ENCODE assay signal across 22 cellular contexts in the genomic region with DNA sequence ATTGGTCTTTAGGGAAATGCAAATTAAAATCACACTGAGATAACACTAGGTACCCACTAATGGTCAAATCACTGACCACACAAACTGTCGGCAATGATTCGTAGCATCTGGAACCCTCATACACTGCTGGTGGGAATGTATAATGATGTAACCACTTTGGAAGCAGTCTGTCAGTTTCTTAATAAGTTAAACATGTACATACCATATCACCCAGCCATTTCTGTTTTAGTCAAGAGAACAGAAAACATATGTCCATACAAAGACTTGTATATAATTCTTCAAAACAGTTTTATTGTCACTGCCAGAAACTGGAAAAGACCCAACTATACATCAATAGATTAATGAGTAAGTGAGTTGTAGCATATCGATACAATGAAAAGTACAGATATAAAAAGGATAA.
"Had no signal": no experiment of that assay in that cellular context is flagged by ENCODE, and none has a peak within 500 bp of the region (broad histone marks: within the 10 kb centered on the region; RNA-seq: fewer than 3 reads in every experiment).

No MANE protein-coding gene starts in this region.

- H3K4me3 Mint-ChIP-seq: natural killer cell; stimulated activated effector memory CD8-positive, alpha-beta T cell treated with anti-CD3 and anti-CD28 coated beads, Interleukin-12 subunit alpha, Interleukin-12 subunit beta, amount 100 ng/mL, for 72 hours; stimulated activated naive CD8-positive, alpha-beta T cell treated with anti-CD3 and anti-CD28 coated beads, Interleukin-15, Interleukin-2, amounts not matched to agents 100 ng/mL and 50 ng/mL, for 24 hours had no signal

- H3K27ac Mint-ChIP-seq: natural killer cell; progenitor cell of endocrine pancreas; stimulated activated effector memory CD8-positive, alpha-beta T cell treated with anti-CD3 and anti-CD28 coated beads, Interleukin-12 subunit alpha, Interleukin-12 subunit beta, amount 100 ng/mL, for 72 hours; stimulated activated naive CD8-positive, alpha-beta T cell treated with anti-CD3 and anti-CD28 coated beads, Interleukin-15, Interleukin-2, amounts not matched to agents 100 ng/mL and 50 ng/mL, for 24 hours had no signal

- H3K4me1 Mint-ChIP-seq: natural killer cell; stimulated activated effector memory CD8-positive, alpha-beta T cell treated with anti-CD3 and anti-CD28 coated beads, Interleukin-12 subunit alpha, Interleukin-12 subunit beta, amount 100 ng/mL, for 72 hours had no signal

- H3K36me3 Mint-ChIP-seq: natural killer cell; stimulated activated effector memory CD8-positive, alpha-beta T cell treated with anti-CD3 and anti-CD28 coated beads, Interleukin-12 subunit alpha, Interleukin-12 subunit beta, amount 100 ng/mL, for 72 hours had no signal

- H3K9me3 Mint-ChIP-seq: stimulated activated naive CD8-positive, alpha-beta T cell treated with anti-CD3 and anti-CD28 coated beads, Interleukin-15, Interleukin-2, amounts not matched to agents 100 ng/mL and 50 ng/mL, for 24 hours had no signal

- H3K27me3 ChIP-seq: left lung, ovary, right atrium auricular region, spleen, suprapubic skin, tibial artery, upper lobe of right lung had no signal

- DNase-seq: islet precursor cell; left cardiac atrium; left lung; lower lobe of right lung; mammary epithelial cell; mesenchymal stem cell; natural killer cell; ovary; spleen; stimulated activated CD4-positive, alpha-beta T cell treated with anti-CD3 and anti-CD28 coated beads, Interleukin-4, amount 100 ng/mL, for 24 hours; stimulated activated naive CD4-positive, alpha-beta T cell; tibial artery; trophoblast cell; upper lobe of right lung had no signal

- H3K27me3 Mint-ChIP-seq: progenitor cell of endocrine pancreas; stimulated activated naive CD8-positive, alpha-beta T cell treated with anti-CD3 and anti-CD28 coated beads, Interleukin-15, Interleukin-2, amounts not matched to agents 100 ng/mL and 50 ng/mL, for 24 hours had no signal

- H3K4me1 ChIP-seq: left lung, lower lobe of right lung, right atrium auricular region, spleen, suprapubic skin, tibial artery, upper lobe of right lung had no signal

- ATAC-seq: left cardiac atrium; left lung; lower lobe of right lung; natural killer cell; sciatic nerve; stimulated activated effector memory CD8-positive, alpha-beta T cell treated with anti-CD3 and anti-CD28 coated beads, Interleukin-12 subunit alpha, Interleukin-12 subunit beta, amount 100 ng/mL, for 72 hours; upper lobe of right lung had no signal

- H3K9me3 ChIP-seq: left lung, lower lobe of right lung, ovary, right atrium auricular region, spleen, suprapubic skin, thoracic aorta, tibial artery, upper lobe of right lung had no signal

- H3K4me3 ChIP-seq: left lung, lower lobe of right lung, ovary, right atrium auricular region, skin epidermis, spleen, suprapubic skin, thoracic aorta, tibial artery, upper lobe of right lung had no signal

- H3K27ac ChIP-seq: left lung, lower lobe of right lung, ovary, right atrium auricular region, skin epidermis, spleen, suprapubic skin, thoracic aorta, tibial artery, upper lobe of right lung had no signal

- H3K36me3 ChIP-seq: left lung, lower lobe of right lung, ovary, right atrium auricular region, spleen, suprapubic skin, thoracic aorta, tibial artery, upper lobe of right lung had no signal
